In the genomic region with DNA sequence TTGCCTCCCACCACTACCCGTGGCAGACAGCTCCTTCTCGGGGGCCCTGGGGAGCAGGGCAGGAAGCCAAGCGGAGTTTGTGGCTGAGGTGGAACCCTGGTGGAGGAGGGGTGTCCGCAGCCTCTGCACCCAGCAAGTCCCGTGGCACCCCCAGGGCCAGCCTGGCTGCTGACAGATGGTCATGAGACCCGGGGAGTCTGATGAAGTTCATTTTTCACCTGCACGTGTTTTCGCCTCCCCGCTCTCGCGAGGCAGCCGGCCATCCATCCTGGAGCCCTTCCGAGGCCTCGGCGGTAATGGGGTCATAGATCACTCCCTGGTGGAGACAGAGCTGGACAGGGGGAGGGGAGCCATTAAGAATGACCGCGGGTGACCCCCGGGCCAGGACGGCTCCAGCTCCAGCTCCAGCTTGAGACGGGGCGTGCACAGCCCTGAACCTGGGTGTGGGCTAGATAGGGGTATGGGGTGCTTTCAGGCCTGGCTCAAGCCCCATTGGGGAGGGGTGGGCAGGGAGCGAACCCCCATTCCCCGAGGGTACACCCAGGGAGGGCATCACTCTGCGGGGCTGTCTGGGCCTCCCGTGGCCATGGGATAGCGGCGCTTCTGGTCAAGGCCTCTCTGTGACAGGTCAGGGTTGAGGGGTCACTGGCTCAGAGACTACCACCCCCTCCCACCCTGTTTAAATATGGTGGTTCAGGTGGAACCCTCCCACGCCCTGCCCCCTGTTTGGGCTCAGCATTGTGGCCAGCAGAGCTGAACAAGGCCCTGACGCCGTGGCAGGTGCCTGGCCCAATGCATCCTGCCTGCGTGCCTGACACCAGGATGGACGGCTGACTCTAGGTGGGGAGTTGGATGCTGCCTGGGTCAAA, we compare ENCODE assay signal across 14 cellular contexts.
DNase-seq lines count a peak whose midpoint lies in the region; ATAC-seq and TF ChIP-seq lines count a peak whose summit lies in the region.
"Had no signal": no experiment of that assay in that cellular context is flagged by ENCODE, and none has a peak within 500 bp of the region (broad histone marks: within the 10 kb centered on the region; RNA-seq: fewer than 3 reads in every experiment).

No MANE protein-coding gene starts in this region.

- H3K27me3 Mint-ChIP-seq in nephron progenitor cell (ENCODE audit: low read depth, poor library complexity) = peaks cover 9% of the 10 kb centered on the region
- H3K27me3 Mint-ChIP-seq in CD8-positive, alpha-beta T cell (ENCODE audit: low read depth) = peaks cover 10% of the 10 kb centered on the region

- H3K9me3 ChIP-seq in BLaER1 treated with 17β-estradiol and CSF1 and Interleukin-3, amounts not matched to agents 10 nM and 100 nM (replicated peaks in 1 of 11) = no peaks in the 10 kb centered on the region
- no peaks in the 10 kb centered on the region for H3K9me3 ChIP-seq in CD8-positive, alpha-beta T cell (ENCODE audit: low read length)
- H3K9me3 ChIP-seq in vagina (no peaks in the 10 kb centered on the region), HAP-1 (no peaks in the 10 kb centered on the region)

- H3K4me2 ChIP-seq in BLaER1 treated with 17β-estradiol and CSF1 and Interleukin-3, amounts not matched to agents 10 nM and 100 nM = peak overlapping the region in 10 of 11 experiments; percentile 8 to 92 (median 79); a peak in 18 of 22 replicates

- intact Hi-C loops in cardiac septum (cut with DNase I) = no loop called here
- intact Hi-C loops in CD8-positive, alpha-beta T cell (cut with DNase I, micrococcal nuclease) = no loop called here
- intact Hi-C loops in vagina (cut with DNase I) = no loop called here

- no peak overlapping the region for H3K27ac ChIP-seq in BLaER1 treated with 17β-estradiol and CSF1 and Interleukin-3, amounts not matched to agents 10 nM and 100 nM
- no peak overlapping the region for H3K27ac ChIP-seq in CD8-positive, alpha-beta T cell (ENCODE audit: low read depth, low read length)
- no peak overlapping the region for H3K27ac ChIP-seq in vagina
- H3K27ac ChIP-seq: parathyroid adenoma had no signal

- peaks cover 0 to 40% (median 12%) of the 10 kb centered on the region in 11 experiments; a peak in 13 of 22 replicates for H4K20me1 ChIP-seq in BLaER1 treated with 17β-estradiol and CSF1 and Interleukin-3, amounts not matched to agents 10 nM and 100 nM

- no peak overlapping the region for H3K27ac Mint-ChIP-seq in nephron progenitor cell
- H3K27ac Mint-ChIP-seq in CD8-positive, alpha-beta T cell = no peak overlapping the region
- H3K27ac Mint-ChIP-seq: IgD-negative memory B cell, memory B cell had no signal

- no peak for TF ChIP-seq POLR2A in vagina (IDR thresholded peaks at IDR 0.05)

- H3K4me3 ChIP-seq in BLaER1 treated with 17β-estradiol and CSF1 and Interleukin-3, amounts not matched to agents 10 nM and 100 nM = peak overlapping the region in 1 of 10 experiments; percentile 22; a peak in 1 of 20 replicates
- no peak overlapping the region for H3K4me3 ChIP-seq in CD8-positive, alpha-beta T cell (ENCODE audit: low read depth, low read length)
- H3K4me3 ChIP-seq in vagina (no peak overlapping the region), HAP-1 (no peak overlapping the region)

- no peaks in the 10 kb centered on the region for H3K9me3 Mint-ChIP-seq in nephron progenitor cell
- no peaks in the 10 kb centered on the region for H3K9me3 Mint-ChIP-seq in CD8-positive, alpha-beta T cell

- CTCF ChIA-PET in CD8-positive, alpha-beta T cell (lab: Charles Lee) = interaction anchor here (1.0 to 1.4 kb wide), 3 partner anchors 30 to 230 kb away, joined by 3 to 5 read pairs (median 5); no protein-coding TSS in a partner anchor

- H3K4me1 Mint-ChIP-seq in nephron progenitor cell = peaks cover 89% of the 10 kb centered on the region
- no peaks in the 10 kb centered on the region for H3K4me1 Mint-ChIP-seq in CD8-positive, alpha-beta T cell (ENCODE audit: low read depth)
- H3K4me1 Mint-ChIP-seq: IgD-negative memory B cell had no signal

- no peak for ATAC-seq in CD8-positive, alpha-beta T cell

- in situ Hi-C loops in HAP-1 (cut with MboI; ENCODE audit: low sequenced_read_pairs) = no loop called here

- no peaks in the 10 kb centered on the region for H3K36me3 Mint-ChIP-seq in nephron progenitor cell (ENCODE audit: low read depth)
- H3K36me3 Mint-ChIP-seq in CD8-positive, alpha-beta T cell = no peaks in the 10 kb centered on the region
- H3K36me3 Mint-ChIP-seq: IgD-negative memory B cell had no signal

- no peak for TF ChIP-seq CTCF in nephron progenitor cell (IDR thresholded peaks at IDR 0.05)
- TF ChIP-seq CTCF in CD8-positive, alpha-beta T cell (IDR thresholded peaks at IDR 0.05) = no peak
- no peak for TF ChIP-seq CTCF in vagina (IDR thresholded peaks at IDR 0.05)

- H3K9ac ChIP-seq in BLaER1 treated with 17β-estradiol and CSF1 and Interleukin-3, amounts not matched to agents 10 nM and 100 nM = peak overlapping the region in 3 of 11 experiments; percentile 9 to 40 (median 37); a peak in 2 of 22 replicates
- H3K9ac ChIP-seq: parathyroid adenoma had no signal

- peak; percentile 49 for DNase-seq in NCI-H2171 (lab: John Stamatoyannopoulos, UW)
- DNase-seq in cardiac septum (ENCODE audit: low spot score) = peak; percentile 66
- peak; percentile 79 for DNase-seq in nephron progenitor cell
- no peak for DNase-seq in CD8-positive, alpha-beta T cell
- no peak for DNase-seq in vagina (ENCODE audit: extremely low spot score in 2 of 2)
- no peak for DNase-seq in HAP-1 (ENCODE audit: low spot score in 2 of 2)
- DNase-seq in activated CD4-positive, alpha-beta T cell treated with anti-CD3 and anti-CD28 coated beads, Interleukin-2, amount 50 U/mL, for 4 hours = no peak
- DNase-seq: AML-193, cerebellar nuclear complex, hippocampal formation had no signal

- H3K4me3 Mint-ChIP-seq in nephron progenitor cell = no peak overlapping the region
- H3K4me3 Mint-ChIP-seq in CD8-positive, alpha-beta T cell = no peak overlapping the region
- H3K4me3 Mint-ChIP-seq: IgD-negative memory B cell, memory B cell had no signal

- POLR2A ChIA-PET in CD8-positive, alpha-beta T cell (lab: Charles Lee) = no interaction called here

- no peaks in the 10 kb centered on the region for H3K36me3 ChIP-seq in BLaER1 treated with 17β-estradiol and CSF1 and Interleukin-3, amounts not matched to agents 10 nM and 100 nM
- H3K36me3 ChIP-seq in CD8-positive, alpha-beta T cell (ENCODE audit: insufficient read depth, low read length) = no peaks in the 10 kb centered on the region
- H3K36me3 ChIP-seq in vagina (no peaks in the 10 kb centered on the region), HAP-1 (replicated peaks) (no peaks in the 10 kb centered on the region)

- peaks cover 8 to 74% (median 54%) of the 10 kb centered on the region in 10 experiments; a peak in 18 of 20 replicates for H3K4me1 ChIP-seq in BLaER1 treated with 17β-estradiol and CSF1 and Interleukin-3, amounts not matched to agents 10 nM and 100 nM
- no peaks in the 10 kb centered on the region for H3K4me1 ChIP-seq in CD8-positive, alpha-beta T cell (ENCODE audit: insufficient read depth, low read length)
- peaks cover 24% of the 10 kb centered on the region for H3K4me1 ChIP-seq in vagina
- H3K4me1 ChIP-seq in HAP-1 = no peaks in the 10 kb centered on the region

- peaks cover 0 to 36% (median 0%) of the 10 kb centered on the region in 11 experiments; a peak in 9 of 22 replicates for H3K27me3 ChIP-seq in BLaER1 treated with 17β-estradiol and CSF1 and Interleukin-3, amounts not matched to agents 10 nM and 100 nM
- no peaks in the 10 kb centered on the region for H3K27me3 ChIP-seq in CD8-positive, alpha-beta T cell (ENCODE audit: insufficient read depth, low read length)
- H3K27me3 ChIP-seq in vagina (no peaks in the 10 kb centered on the region), HAP-1 (ENCODE audit: low read depth) (no peaks in the 10 kb centered on the region)

Comparison
In these comparisons a context has a peak if more than half of its experiments do, and no peak if none do; other contexts are left out.
1. DNase-seq: peak in NCI-H2171 (single experiment), cardiac septum (single experiment) and nephron progenitor cell (single experiment); none in CD8-positive, alpha-beta T cell (0 of 7), vagina (0 of 2), HAP-1 (0 of 2) and activated CD4-positive, alpha-beta T cell treated with anti-CD3 and anti-CD28 coated beads, Interleukin-2, amount 50 U/mL, for 4 hours (0 of 2).